ENCODE assay signal across 14 cellular contexts in genomic region chr1:56180806-56181205, GRCh38.
DNase-seq lines count a peak whose midpoint lies in the region; ATAC-seq and TF ChIP-seq lines count a peak whose summit lies in the region.
"Had no signal": no experiment of that assay in that cellular context is flagged by ENCODE, and none has a peak within 500 bp of the region (broad histone marks: within the 10 kb centered on the region; RNA-seq: fewer than 3 reads in every experiment).

No MANE protein-coding gene starts in this region.

- H2AFZ ChIP-seq in osteoblast (ENCODE audit: low read length): peak overlapping the region; percentile 97
- H2AFZ ChIP-seq: neural progenitor cell had no signal

- ATAC-seq in GM21737 (IDR thresholded peaks at IDR 0.05; ENCODE audit: unreplicated experiment) (no peak), GM18520 (IDR thresholded peaks at IDR 0.05; ENCODE audit: unreplicated experiment) (no peak)

- peak; percentile 6 for DNase-seq in A172 (ENCODE audit: low spot score)
- peak; percentile 34 for DNase-seq in fibroblast of mammary gland (ENCODE audit: low read depth)
- DNase-seq in osteoblast (ENCODE audit: insufficient read length, low spot score, missing footprints): no peak
- DNase-seq in activated CD4-positive, CD25-positive, alpha-beta regulatory T cell (lab: John Stamatoyannopoulos, UW): no peak
- DNase-seq in activated CD8-positive, alpha-beta memory T cell treated with anti-CD3 and anti-CD28 coated beads, Interleukin-2, amount 50 U/mL, for 48 hours: no peak
- DNase-seq: activated CD4-positive, alpha-beta T cell treated with anti-CD3 and anti-CD28 coated beads, Interleukin-2, amount 10 ng/mL, durations not matched to agents 24 days and 14 days; amygdala; glutamatergic neuron; NCI-H146; transverse colon had no signal

- peak overlapping the region; percentile 83 for H3K4me2 ChIP-seq in osteoblast (ENCODE audit: insufficient read depth, low read length)
- H3K4me2 ChIP-seq: neural progenitor cell had no signal

- H3K36me3 ChIP-seq in KOPT-K1 (ENCODE audit: insufficient read depth, low read length): no peaks in the 10 kb centered on the region
- no peaks in the 10 kb centered on the region for H3K36me3 ChIP-seq in osteoblast (ENCODE audit: insufficient read depth, low read length)
- H3K36me3 ChIP-seq: neural progenitor cell, transverse colon had no signal

- no peak for TF ChIP-seq CTCF in fibroblast of mammary gland (conservative IDR thresholded peaks at IDR 0.05; ENCODE audit: control insufficient read depth, insufficient read depth, low read depth, low read length)
- no peak for TF ChIP-seq CTCF in osteoblast (IDR thresholded peaks at IDR 0.05; ENCODE audit: extremely low read depth, low read depth, low read length)

- no peaks in the 10 kb centered on the region for H4K20me1 ChIP-seq in osteoblast (ENCODE audit: insufficient read depth, low read length)

- H3K9me3 ChIP-seq in KOPT-K1 (ENCODE audit: insufficient read depth, low read length, poor library complexity, severe bottlenecking): no peaks in the 10 kb centered on the region
- H3K9me3 ChIP-seq in osteoblast (ENCODE audit: low read depth, low read length): no peaks in the 10 kb centered on the region
- H3K9me3 ChIP-seq: transverse colon had no signal

- peaks cover 6% of the 10 kb centered on the region for H3K4me1 ChIP-seq in osteoblast (ENCODE audit: insufficient read depth, low read length)

- H3K79me2 ChIP-seq in osteoblast (ENCODE audit: insufficient read depth, low read length): no peaks in the 10 kb centered on the region

- H3K27ac ChIP-seq in KOPT-K1 (ENCODE audit: low read depth, low read length, poor library complexity, severe bottlenecking): peak overlapping the region; percentile 58
- peak overlapping the region; percentile 50 for H3K27ac ChIP-seq in osteoblast (ENCODE audit: low read depth, low read length)
- H3K27ac ChIP-seq: neural progenitor cell had no signal

- H3K4me3 ChIP-seq in fibroblast of mammary gland (ENCODE audit: control insufficient read depth, low read depth, low read length) (no peak overlapping the region), osteoblast (ENCODE audit: insufficient read depth, low read length) (peak overlapping the region; percentile 53)
- H3K4me3 ChIP-seq: neural progenitor cell had no signal

- H3K27me3 ChIP-seq in osteoblast (ENCODE audit: insufficient read depth, low read length): no peaks in the 10 kb centered on the region
- H3K27me3 ChIP-seq: neural progenitor cell, transverse colon had no signal

Comparison
In these comparisons a context has a peak if more than half of its experiments do, and no peak if none do; other contexts are left out.
1. DNase-seq: peak in A172 (single experiment) and fibroblast of mammary gland (single experiment); none in osteoblast (single experiment), activated CD4-positive, CD25-positive, alpha-beta regulatory T cell (0 of 4) and activated CD8-positive, alpha-beta memory T cell treated with anti-CD3 and anti-CD28 coated beads, Interleukin-2, amount 50 U/mL, for 48 hours (single experiment).